ENCODE assay signal across 9 cellular contexts in genomic region chr7:28955356-28955722, GRCh38. TPM values are rescaled to one million over a fixed set of nuclear protein-coding genes. Genes with fewer than 3 reads are reported as not detected.
DNase-seq lines count a peak whose midpoint lies in the region; ATAC-seq and TF ChIP-seq lines count a peak whose summit lies in the region.
"Had no signal": no experiment of that assay in that cellular context is flagged by ENCODE, and none has a peak within 500 bp of the region (broad histone marks: within the 10 kb centered on the region; RNA-seq: fewer than 3 reads in every experiment).

No MANE protein-coding gene starts in this region.

- intact Hi-C loops in aorta (cut with DNase I) (loop anchor here in 1 of 2 donors (10.0 kb wide), 1 partner anchor 149 kb away; no protein-coding TSS in a partner anchor), PC-9 (cut with micrococcal nuclease; ENCODE audit: unreplicated experiment) (no loop called here)

- H3F3A ChIP-seq in PC-9 (ENCODE audit: insufficient read depth, low read depth) = no peaks in the 10 kb centered on the region

- H3K27ac ChIP-seq in lung (ENCODE audit: low read depth in 1 of 2, low read length in 1 of 2) (peak overlapping the region in 1 of 2 donors; percentile 50), aorta (ENCODE audit: low read depth in 1 of 2, low read length in 2 of 2) (no peak overlapping the region), PC-9 (no peak overlapping the region)

- no peak overlapping the region for H2AFZ ChIP-seq in PC-9

- H3K9me3 ChIP-seq in lung (ENCODE audit: control insufficient read depth in 2 of 2, insufficient read depth in 1 of 2, low read length in 1 of 2) (peaks cover 0 to 7% of the 10 kb centered on the region in 2 donors), aorta (ENCODE audit: control insufficient read depth, low read length) (no peaks in the 10 kb centered on the region), PC-9 (ENCODE audit: insufficient read depth, low read depth) (peaks cover 5% of the 10 kb centered on the region; the same call in 1 of the 2 replicates)

- no TSS peak for BruUV-seq in PC-9 (replicated peaks; lab: Mats Ljungman, UMichigan)

- H3K36me3 Mint-ChIP-seq in chondrocyte (ENCODE audit: low read depth) = no peaks in the 10 kb centered on the region
- H3K36me3 Mint-ChIP-seq in stimulated activated effector memory CD8-positive, alpha-beta T cell treated with anti-CD3 and anti-CD28 coated beads, Interleukin-12 subunit alpha, Interleukin-12 subunit beta, amount 100 ng/mL, for 72 hours = no peaks in the 10 kb centered on the region

- H3K9me2 ChIP-seq in PC-9 (ENCODE audit: insufficient read depth) = no peaks in the 10 kb centered on the region

- H3K36me3 ChIP-seq in lung (ENCODE audit: control insufficient read depth in 2 of 2, insufficient read depth in 2 of 2, low read length in 2 of 2) (no peaks in the 10 kb centered on the region), aorta (ENCODE audit: control insufficient read depth in 1 of 2, insufficient read depth in 2 of 2, low read length in 1 of 2) (no peaks in the 10 kb centered on the region), PC-9 (ENCODE audit: low read depth) (no peaks in the 10 kb centered on the region)

- H3K4me3 ChIP-seq in lung (peak overlapping the region; percentile 25), aorta (ENCODE audit: low read length in 2 of 2) (no peak overlapping the region), PC-9 (no peak overlapping the region)

- H3K27me3 ChIP-seq in lung (ENCODE audit: control insufficient read depth, insufficient read depth) (no peaks in the 10 kb centered on the region), aorta (ENCODE audit: control insufficient read depth in 1 of 2, insufficient read depth in 2 of 2, low read length in 1 of 2) (no peaks in the 10 kb centered on the region), PC-9 (ENCODE audit: insufficient read depth, low read depth) (0 out of 2 replicates have a peak, but pooled peaks cover 6% of the 10 kb centered on the region)

- ATAC-seq in lung (ENCODE audit: insufficient read depth, low FRiP score) (no peak), aorta (ENCODE audit: low FRiP score) (no peak)
- ATAC-seq in stimulated activated effector memory CD8-positive, alpha-beta T cell treated with anti-CD3 and anti-CD28 coated beads, Interleukin-12 subunit alpha, Interleukin-12 subunit beta, amount 100 ng/mL, for 72 hours = no peak

- DNase-seq in GM10266 (ENCODE audit: extremely low spot score) (peak; percentile 24), chondrocyte (ENCODE audit: low spot score) (no peak), lung (ENCODE audit: low spot score) (no peak), activated gamma-delta T cell (lab: John Stamatoyannopoulos, UW) (no peak), aorta (no peak), PC-9 (no peak), RPMI8226 (no peak)
- DNase-seq in stimulated activated effector memory CD8-positive, alpha-beta T cell treated with anti-CD3 and anti-CD28 coated beads, Interleukin-12 subunit alpha, Interleukin-12 subunit beta, amount 100 ng/mL, for 72 hours (ENCODE audit: low spot score in 2 of 2) = no peak

- no peak overlapping the region for H3K4me2 ChIP-seq in PC-9

- TF ChIP-seq CTCF in GM10266 (IDR thresholded peaks at IDR 0.05; ENCODE audit: control insufficient read depth, insufficient read depth, low read depth, missing control alignments) (no peak), chondrocyte (IDR thresholded peaks at IDR 0.05) (no peak), lung (IDR thresholded peaks at IDR 0.05; ENCODE audit: control extremely low read depth, extremely low read depth) (no peak), PC-9 (conservative IDR thresholded peaks at IDR 0.05) (no peak)

- POLR2A ChIA-PET in PC-9 (lab: Charles Lee; ENCODE audit: unreplicated experiment) = no interaction called here

- peaks cover 0 to 26% of the 10 kb centered on the region in 2 donors for H3K4me1 ChIP-seq in lung (ENCODE audit: control insufficient read depth in 2 of 2, insufficient read depth in 2 of 2, low read length in 2 of 2)
- no peaks in the 10 kb centered on the region for H3K4me1 ChIP-seq in aorta (ENCODE audit: control insufficient read depth in 1 of 2, insufficient read depth in 2 of 2, low read length in 2 of 2)
- peaks cover 7% of the 10 kb centered on the region for H3K4me1 ChIP-seq in PC-9 (replicated peaks; ENCODE audit: insufficient read depth)

- H4K20me1 ChIP-seq in PC-9 (ENCODE audit: insufficient read depth) = no peaks in the 10 kb centered on the region

- peak overlapping the region; percentile 42 for H3K4me3 Mint-ChIP-seq in chondrocyte (ENCODE audit: unreplicated experiment)
- H3K4me3 Mint-ChIP-seq in stimulated activated effector memory CD8-positive, alpha-beta T cell treated with anti-CD3 and anti-CD28 coated beads, Interleukin-12 subunit alpha, Interleukin-12 subunit beta, amount 100 ng/mL, for 72 hours = peak overlapping the region; percentile 31

- H3K27ac Mint-ChIP-seq in chondrocyte (ENCODE audit: unreplicated experiment) = no peak overlapping the region
- no peak overlapping the region for H3K27ac Mint-ChIP-seq in stimulated activated effector memory CD8-positive, alpha-beta T cell treated with anti-CD3 and anti-CD28 coated beads, Interleukin-12 subunit alpha, Interleukin-12 subunit beta, amount 100 ng/mL, for 72 hours

- peaks cover 40% of the 10 kb centered on the region for H3K4me1 Mint-ChIP-seq in chondrocyte (ENCODE audit: low read depth)
- peaks cover 6% of the 10 kb centered on the region for H3K4me1 Mint-ChIP-seq in stimulated activated effector memory CD8-positive, alpha-beta T cell treated with anti-CD3 and anti-CD28 coated beads, Interleukin-12 subunit alpha, Interleukin-12 subunit beta, amount 100 ng/mL, for 72 hours

- H3K27me3 Mint-ChIP-seq in chondrocyte (ENCODE audit: low read depth) = peaks cover 7% of the 10 kb centered on the region

- H3K9me3 Mint-ChIP-seq in chondrocyte (ENCODE audit: low read depth) = no peaks in the 10 kb centered on the region
- no peaks in the 10 kb centered on the region for H3K9me3 Mint-ChIP-seq in stimulated activated effector memory CD8-positive, alpha-beta T cell treated with anti-CD3 and anti-CD28 coated beads, Interleukin-12 subunit alpha, Interleukin-12 subunit beta, amount 100 ng/mL, for 72 hours

- CTCF ChIA-PET in PC-9 (lab: Charles Lee) = no interaction called here

- H3K79me2 ChIP-seq in PC-9 (ENCODE audit: low read depth) = no peaks in the 10 kb centered on the region

- WGBS in lung, 2 donors = 24 to 40% methylated on average over 22 of the region's 22 CpGs
- WGBS in aorta, 2 donors = 28 to 41% methylated on average over 22 of the region's 22 CpGs

RNA-seq across cellular contexts. Expression of gene TRIL, which starts 2.8 kb away (rescaled TPM):
- 0.92 to 1.7 TPM (median 0.92 TPM) in 3 replicates for total RNA-seq in chondrocyte
- 10 to 100 TPM in 1 of 2 donors, 1 to 10 TPM in 1; 2.9 to 17.0 TPM for total RNA-seq in lung
- under 1 TPM; 0.52 to 0.65 TPM for polyA plus RNA-seq in lung
- 1 to 10 TPM; 1.0 to 7.0 TPM for total RNA-seq in aorta
- polyA plus RNA-seq in aorta = under 1 TPM; 0.13 to 0.54 TPM
- total RNA-seq in PC-9 (2021) = not detected in 2 replicates
- total RNA-seq: T-helper 2 cell treated with Interferon-gamma antibody and Interleukin-4, amounts not matched to agents 100 ng/mL and 5 ng/mL, for 36 hours had no signal
